In genomic region chr16:23267647-23268046, GRCh38 we compare ENCODE assay signal across 35 cellular contexts. TPM values are rescaled to one million over a fixed set of nuclear protein-coding genes. Genes with fewer than 3 reads are reported as not detected.
"Had no signal": no experiment of that assay in that cellular context is flagged by ENCODE, and none has a peak within 500 bp of the region (broad histone marks: within the 10 kb centered on the region; RNA-seq: fewer than 3 reads in every experiment).

No MANE protein-coding gene starts in this region.

- H3K4me3 ChIP-seq: ascending aorta, coronary artery, dorsolateral prefrontal cortex, esophagus muscularis mucosa, gastrocnemius medialis had no signal

- H3K27ac ChIP-seq: ascending aorta, coronary artery, dorsolateral prefrontal cortex, esophagus muscularis mucosa, foreskin keratinocyte, gastrocnemius medialis had no signal

- ATAC-seq: activated CD4-positive, alpha-beta T cell treated with anti-CD3 and anti-CD28 coated beads for 36 hours; activated CD8-positive, alpha-beta memory T cell treated with anti-CD3 and anti-CD28 coated beads, Interleukin-2, amount 10 ng/mL, durations not matched to agents 7 days and 5 days; activated CD8-positive, alpha-beta T cell treated with anti-CD3 and anti-CD28 coated beads, Interleukin-2, amount 10 ng/mL, durations not matched to agents 7 days and 5 days; activated naive CD4-positive, alpha-beta T cell treated with anti-CD3 and anti-CD28 coated beads, Interleukin-2, amount 50 U/mL, for 72 hours; foreskin keratinocyte; gastrocnemius medialis had no signal

- FAIRE-seq: bronchial epithelial cell had no signal

- H3K27me3 ChIP-seq: ascending aorta had no signal

- H3K4me1 Mint-ChIP-seq: activated CD4-positive, alpha-beta T cell treated with anti-CD3 and anti-CD28 coated beads for 36 hours; activated CD4-positive, alpha-beta T cell treated with anti-CD3 and anti-CD28 coated beads, Interleukin-2, amount 10 ng/mL, durations not matched to agents 24 days and 14 days; activated CD8-positive, alpha-beta memory T cell treated with anti-CD3 and anti-CD28 coated beads, Interleukin-2, amount 10 ng/mL, durations not matched to agents 7 days and 5 days; activated naive CD4-positive, alpha-beta T cell treated with anti-CD3 and anti-CD28 coated beads, Interleukin-2, amount 10 ng/mL, durations not matched to agents 7 days and 5 days; activated naive CD8-positive, alpha-beta T cell treated with anti-CD3 and anti-CD28 coated beads, Interleukin-2, amount 10 ng/mL, durations not matched to agents 7 days and 5 days; brain; central memory CD8-positive, alpha-beta T cell; endodermal cell had no signal

- H3K4me1 ChIP-seq: ascending aorta, esophagus muscularis mucosa, foreskin keratinocyte, gastrocnemius medialis had no signal

- H3K9me3 ChIP-seq: ascending aorta, gastrocnemius medialis had no signal

- DNase-seq: activated CD4-positive, alpha-beta memory T cell treated with anti-CD3 and anti-CD28 coated beads for 36 hours; activated CD4-positive, alpha-beta T cell treated with anti-CD3 and anti-CD28 coated beads for 36 hours; activated CD4-positive, alpha-beta T cell treated with anti-CD3 and anti-CD28 coated beads, Interleukin-2, amount 10 ng/mL, durations not matched to agents 24 days and 14 days; activated CD4-positive, CD25-positive, alpha-beta regulatory T cell; activated CD4-positive, CD25-positive, alpha-beta regulatory T cell treated with anti-CD3 and anti-CD28 coated beads, Interleukin-2, amount 50 U/mL, for 72 hours; activated CD8-positive, alpha-beta memory T cell treated with anti-CD3 and anti-CD28 coated beads, Interleukin-2, amount 10 ng/mL, durations not matched to agents 7 days and 5 days; activated CD8-positive, alpha-beta memory T cell treated with anti-CD3 and anti-CD28 coated beads, Interleukin-2, amount 50 U/mL, for 4 hours; activated CD8-positive, alpha-beta T cell treated with anti-CD3 and anti-CD28 coated beads, Interleukin-2, amount 10 ng/mL, durations not matched to agents 7 days and 5 days; activated effector memory CD4-positive, alpha-beta T cell treated with anti-CD3 and anti-CD28 coated beads, Interleukin-2, amount 50 U/mL, for 16 hours; activated naive CD4-positive, alpha-beta T cell; activated naive CD4-positive, alpha-beta T cell treated with anti-CD3 and anti-CD28 coated beads, Interleukin-2, amount 10 ng/mL, durations not matched to agents 7 days and 5 days; activated naive CD8-positive, alpha-beta T cell treated with anti-CD3 and anti-CD28 coated beads, Interleukin-2, amount 10 ng/mL, durations not matched to agents 7 days and 5 days; activated T-cell treated with anti-CD3 and anti-CD28 coated beads, Interleukin-2, amount 50 U/mL, for 1 hour; activated T-cell treated with anti-CD3 and anti-CD28 coated beads, Interleukin-2, amount 50 U/mL, for 48 hours; dorsolateral prefrontal cortex; effector memory CD4-positive, alpha-beta T cell; endodermal cell; erythroblast; foreskin keratinocyte; gastrocnemius medialis; T-helper 2 cell had no signal

- H3K4me3 Mint-ChIP-seq: activated CD4-positive, alpha-beta memory T cell treated with anti-CD3 and anti-CD28 coated beads for 36 hours; activated CD4-positive, alpha-beta T cell treated with anti-CD3 and anti-CD28 coated beads for 36 hours; activated CD4-positive, alpha-beta T cell treated with anti-CD3 and anti-CD28 coated beads, Interleukin-2, amount 10 ng/mL, durations not matched to agents 24 days and 14 days; activated CD8-positive, alpha-beta memory T cell treated with anti-CD3 and anti-CD28 coated beads, Interleukin-2, amount 10 ng/mL, durations not matched to agents 7 days and 5 days; activated CD8-positive, alpha-beta T cell treated with anti-CD3 and anti-CD28 coated beads, Interleukin-2, amount 10 ng/mL, durations not matched to agents 7 days and 5 days; activated naive CD4-positive, alpha-beta T cell treated with anti-CD3 and anti-CD28 coated beads, Interleukin-2, amount 10 ng/mL, durations not matched to agents 7 days and 5 days; activated naive CD8-positive, alpha-beta T cell treated with anti-CD3 and anti-CD28 coated beads, Interleukin-2, amount 10 ng/mL, durations not matched to agents 7 days and 5 days; activated T-helper 1 cell treated with anti-CD3 and anti-CD28 coated beads, Interleukin-12 subunit alpha, Interleukin-12 subunit beta, Interleukin-2, Interleukin-4 antibody, amounts not matched to agents 30 ng/mL and 10 ng/mL and 1 ng/mL, durations not matched to agents 14 hours and 24 hours and 36 hours; brain; central memory CD8-positive, alpha-beta T cell; dendritic cell treated with granulocyte-macrophage colony-stimulating factor and Interleukin-4, amounts not matched to agents 40 ng/mL and 50 ng/mL, for 4 days; endodermal cell had no signal

- H3K27me3 Mint-ChIP-seq: activated naive CD4-positive, alpha-beta T cell treated with anti-CD3 and anti-CD28 coated beads, Interleukin-2, amount 10 ng/mL, durations not matched to agents 7 days and 5 days; dendritic cell treated with granulocyte-macrophage colony-stimulating factor and Interleukin-4, amounts not matched to agents 40 ng/mL and 50 ng/mL, for 4 days had no signal

- H3K36me3 ChIP-seq: ascending aorta, esophagus muscularis mucosa, gastrocnemius medialis had no signal

- H3K9me3 Mint-ChIP-seq: activated CD4-positive, alpha-beta memory T cell treated with anti-CD3 and anti-CD28 coated beads for 36 hours; activated CD4-positive, alpha-beta T cell treated with anti-CD3 and anti-CD28 coated beads, Interleukin-2, amount 10 ng/mL, durations not matched to agents 24 days and 14 days; activated naive CD4-positive, alpha-beta T cell treated with anti-CD3 and anti-CD28 coated beads, Interleukin-2, amount 10 ng/mL, durations not matched to agents 7 days and 5 days; activated naive CD4-positive, alpha-beta T cell treated with anti-CD3 and anti-CD28 coated beads, Interleukin-2, amount 50 U/mL, for 72 hours; activated naive CD8-positive, alpha-beta T cell treated with anti-CD3 and anti-CD28 coated beads, Interleukin-2, amount 10 ng/mL, durations not matched to agents 7 days and 5 days; activated T-helper 1 cell treated with anti-CD3 and anti-CD28 coated beads, Interleukin-12 subunit alpha, Interleukin-12 subunit beta, Interleukin-2, Interleukin-4 antibody, amounts not matched to agents 30 ng/mL and 10 ng/mL and 1 ng/mL, durations not matched to agents 14 hours and 24 hours and 36 hours; activated T-helper 2 cell treated with anti-CD3 and anti-CD28 coated beads, Interferon-gamma antibody, Interleukin-2, Interleukin-4, amounts not matched to agents 10 μg/mL and 5 μg/mL and 100 μg/mL, durations not matched to agents 14 hours and 24 hours and 36 hours; central memory CD8-positive, alpha-beta T cell; dendritic cell treated with granulocyte-macrophage colony-stimulating factor and Interleukin-4, amounts not matched to agents 40 ng/mL and 50 ng/mL, for 4 days; endodermal cell had no signal

- H3K36me3 Mint-ChIP-seq: activated CD4-positive, alpha-beta memory T cell treated with anti-CD3 and anti-CD28 coated beads for 36 hours; activated CD8-positive, alpha-beta memory T cell treated with anti-CD3 and anti-CD28 coated beads, Interleukin-2, amount 10 ng/mL, durations not matched to agents 7 days and 5 days; activated naive CD4-positive, alpha-beta T cell treated with anti-CD3 and anti-CD28 coated beads, Interleukin-2, amount 10 ng/mL, durations not matched to agents 7 days and 5 days; activated naive CD4-positive, alpha-beta T cell treated with anti-CD3 and anti-CD28 coated beads, Interleukin-2, amount 50 U/mL, for 72 hours; activated naive CD8-positive, alpha-beta T cell treated with anti-CD3 and anti-CD28 coated beads, Interleukin-2, amount 10 ng/mL, durations not matched to agents 7 days and 5 days; brain had no signal

- H3K27ac Mint-ChIP-seq: activated CD4-positive, alpha-beta memory T cell treated with anti-CD3 and anti-CD28 coated beads for 36 hours; activated CD4-positive, alpha-beta T cell treated with anti-CD3 and anti-CD28 coated beads for 36 hours; activated CD4-positive, alpha-beta T cell treated with anti-CD3 and anti-CD28 coated beads, Interleukin-2, amount 10 ng/mL, durations not matched to agents 24 days and 14 days; activated CD8-positive, alpha-beta memory T cell treated with anti-CD3 and anti-CD28 coated beads, Interleukin-2, amount 10 ng/mL, durations not matched to agents 7 days and 5 days; activated CD8-positive, alpha-beta T cell treated with anti-CD3 and anti-CD28 coated beads, Interleukin-2, amount 10 ng/mL, durations not matched to agents 7 days and 5 days; activated naive CD4-positive, alpha-beta T cell treated with anti-CD3 and anti-CD28 coated beads, Interleukin-2, amount 10 ng/mL, durations not matched to agents 7 days and 5 days; activated naive CD4-positive, alpha-beta T cell treated with anti-CD3 and anti-CD28 coated beads, Interleukin-2, amount 50 U/mL, for 72 hours; activated naive CD8-positive, alpha-beta T cell treated with anti-CD3 and anti-CD28 coated beads, Interleukin-2, amount 10 ng/mL, durations not matched to agents 7 days and 5 days; activated T-helper 1 cell treated with anti-CD3 and anti-CD28 coated beads, Interleukin-12 subunit alpha, Interleukin-12 subunit beta, Interleukin-2, Interleukin-4 antibody, amounts not matched to agents 30 ng/mL and 10 ng/mL and 1 ng/mL, durations not matched to agents 14 hours and 24 hours and 36 hours; activated T-helper 2 cell treated with anti-CD3 and anti-CD28 coated beads, Interferon-gamma antibody, Interleukin-2, Interleukin-4, amounts not matched to agents 10 μg/mL and 5 μg/mL and 100 μg/mL, durations not matched to agents 14 hours and 24 hours and 36 hours; brain; dendritic cell treated with granulocyte-macrophage colony-stimulating factor and Interleukin-4, amounts not matched to agents 40 ng/mL and 50 ng/mL, for 4 days; endodermal cell had no signal

RNA-seq across cellular contexts. Expression of gene SCNN1B, which starts 34.5 kb away (rescaled TPM):
- total RNA-seq: activated CD4-positive, alpha-beta memory T cell treated with anti-CD3 and anti-CD28 coated beads for 36 hours; activated CD4-positive, alpha-beta T cell treated with anti-CD3 and anti-CD28 coated beads for 36 hours; activated CD4-positive, alpha-beta T cell treated with anti-CD3 and anti-CD28 coated beads, Interleukin-2, amount 10 ng/mL, durations not matched to agents 24 days and 14 days; activated CD8-positive, alpha-beta memory T cell treated with anti-CD3 and anti-CD28 coated beads for 36 hours; activated CD8-positive, alpha-beta memory T cell treated with anti-CD3 and anti-CD28 coated beads, Interleukin-2, amount 10 ng/mL, durations not matched to agents 7 days and 5 days; activated CD8-positive, alpha-beta T cell treated with anti-CD3 and anti-CD28 coated beads, Interleukin-2, amount 10 ng/mL, durations not matched to agents 7 days and 5 days; activated naive CD4-positive, alpha-beta T cell treated with anti-CD3 and anti-CD28 coated beads, Interleukin-2, amount 50 U/mL, for 72 hours; activated naive CD8-positive, alpha-beta T cell treated with anti-CD3 and anti-CD28 coated beads, Interleukin-2, amount 10 ng/mL, durations not matched to agents 7 days and 5 days; activated T-helper 1 cell treated with anti-CD3 and anti-CD28 coated beads, Interleukin-12 subunit alpha, Interleukin-12 subunit beta, Interleukin-2, Interleukin-4 antibody, amounts not matched to agents 30 ng/mL and 10 ng/mL and 1 ng/mL, durations not matched to agents 14 hours and 24 hours and 36 hours; activated T-helper 2 cell treated with anti-CD3 and anti-CD28 coated beads, Interferon-gamma antibody, Interleukin-2, Interleukin-4, amounts not matched to agents 10 μg/mL and 5 μg/mL and 100 μg/mL, durations not matched to agents 14 hours and 24 hours and 36 hours; cardiac septum; cerebellum; endodermal cell; T-helper 1 cell treated with Interleukin-12 subunit alpha and Interleukin-12 subunit beta and Interleukin-4 antibody, amounts not matched to agents 30 ng/mL and 1 ng/mL, for 36 hours had no signal
